In genomic region chr12:12087693-12088034, GRCh38 we compare ENCODE assay signal across 21 cellular contexts. TPM values are rescaled to one million over a fixed set of nuclear protein-coding genes. Genes with fewer than 3 reads are reported as not detected.
"Had no signal": no experiment of that assay in that cellular context is flagged by ENCODE, and none has a peak within 500 bp of the region (broad histone marks: within the 10 kb centered on the region; RNA-seq: fewer than 3 reads in every experiment).

No MANE protein-coding gene starts in this region.

- H3K4me1 Mint-ChIP-seq: activated T-helper 17 cell treated with anti-CD3 and anti-CD28 coated beads, Interleukin-2, amount 50 U/mL, for 72 hours had no signal

- H3K27ac ChIP-seq: breast epithelium, epithelial cell of prostate, heart left ventricle, prostate gland had no signal

- H3K4me3 ChIP-seq: breast epithelium, heart left ventricle, lung, prostate gland had no signal

- H3K36me3 ChIP-seq: breast epithelium, heart left ventricle, prostate gland had no signal

- H3K9me3 Mint-ChIP-seq: activated T-helper 17 cell treated with anti-CD3 and anti-CD28 coated beads, Interleukin-2, amount 50 U/mL, for 72 hours had no signal

- DNase-seq: activated CD4-positive, alpha-beta T cell treated with anti-CD3 and anti-CD28 coated beads, Interleukin-2, amount 50 U/mL, for 1 hour; activated naive CD4-positive, alpha-beta T cell treated with Interleukin-2 at 50 U/mL for 16 hours; anterior cingulate cortex; cerebellar nuclear complex; effector memory CD4-positive, alpha-beta T cell; heart left ventricle; left colon; right cardiac atrium; small intestine; stimulated activated CD4-positive, alpha-beta T cell treated with anti-CD3 and anti-CD28 coated beads, Interleukin-4, amount 100 ng/mL, for 4 hours; stimulated activated CD8-positive, alpha-beta memory T cell treated with anti-CD3 and anti-CD28 coated beads, Interleukin-4, amount 100 ng/mL, for 48 hours; stimulated activated naive CD4-positive, alpha-beta T cell treated with Interleukin-2 at 50 U/mL for 16 hours; trophoblast cell had no signal

- H3K4me3 Mint-ChIP-seq: activated T-helper 17 cell treated with anti-CD3 and anti-CD28 coated beads, Interleukin-2, amount 50 U/mL, for 72 hours had no signal

- H3K9me3 ChIP-seq: heart left ventricle, prostate gland had no signal

- H3K27ac Mint-ChIP-seq: activated T-helper 17 cell treated with anti-CD3 and anti-CD28 coated beads, Interleukin-2, amount 50 U/mL, for 72 hours had no signal

- H3K4me1 ChIP-seq: breast epithelium, heart left ventricle, prostate gland had no signal

- H3K27me3 ChIP-seq: breast epithelium, heart left ventricle had no signal

- ATAC-seq: activated CD4-positive, CD25-positive, alpha-beta regulatory T cell treated with anti-CD3 and anti-CD28 coated beads, Interleukin-2, amount 50 U/mL, for 24 hours; activated T-helper 17 cell treated with anti-CD3 and anti-CD28 coated beads, Interleukin-2, amount 50 U/mL, for 72 hours; heart left ventricle; left colon; right cardiac atrium had no signal

- FAIRE-seq: frontal cortex, islet of Langerhans, small intestine had no signal

RNA-seq across cellular contexts. Expression of gene BCL2L14, which starts 16.9 kb away (rescaled TPM):
- total RNA-seq: frontal cortex, heart left ventricle, right cardiac atrium had no signal
- polyA plus RNA-seq: heart left ventricle, right cardiac atrium had no signal
